Comparison of ENCODE assay signal across 11 cellular contexts in genomic region chr19:10780368-10780767, GRCh38. TPM values are rescaled to one million over a fixed set of nuclear protein-coding genes. Genes with fewer than 3 reads are reported as not detected.
A peak's percentile ranks its signal among the peaks of the same experiment; 100 is the strongest.
DNase-seq lines count a peak whose midpoint lies in the region; ATAC-seq and TF ChIP-seq lines count a peak whose summit lies in the region.
"Had no signal": no experiment of that assay in that cellular context is flagged by ENCODE, and none has a peak within 500 bp of the region (broad histone marks: within the 10 kb centered on the region; RNA-seq: fewer than 3 reads in every experiment).

No MANE protein-coding gene starts in this region.

- peak overlapping the region in 6 of 10 experiments; percentile 3 to 50 (median 33); a peak in 8 of 20 replicates for H3K4me3 ChIP-seq in BLaER1 treated with 17β-estradiol and CSF1 and Interleukin-3, amounts not matched to agents 10 nM and 100 nM
- H3K4me3 ChIP-seq in neutrophil (ENCODE audit: low read depth in 1 of 2, low read length in 1 of 2) (peak overlapping the region; percentile 10 to 32), hepatocyte (no peak overlapping the region)

- no peaks in the 10 kb centered on the region for H3K9me3 ChIP-seq in BLaER1 treated with 17β-estradiol and CSF1 and Interleukin-3, amounts not matched to agents 10 nM and 100 nM (replicated peaks in 1 of 11)
- H3K9me3 ChIP-seq in neutrophil: no peaks in the 10 kb centered on the region
- no peaks in the 10 kb centered on the region for H3K9me3 ChIP-seq in hepatocyte (ENCODE audit: low read depth)

- DNase-seq in SIG-M5 treated with dmso at 0.1 percent for 504 hours (lab: John Stamatoyannopoulos, UW; ENCODE audit: unreplicated experiment) (peak; percentile 88), fibroblast of gingiva (ENCODE audit: low read depth) (peak; percentile 42), hepatocyte (ENCODE audit: low spot score) (no peak), NCI-H1048 (lab: John Stamatoyannopoulos, UW) (no peak)
- DNase-seq: activated effector memory CD4-positive, alpha-beta T cell treated with Interleukin-2 at 50 U/mL for 16 hours; GOT3; NCI-H524 had no signal

- H3K4me1 ChIP-seq in BLaER1 treated with 17β-estradiol and CSF1 and Interleukin-3, amounts not matched to agents 10 nM and 100 nM: peaks cover 94 to 100% (median 99%) of the 10 kb centered on the region in 10 experiments
- H3K4me1 ChIP-seq in neutrophil (ENCODE audit: control insufficient read depth in 1 of 2, insufficient read depth in 1 of 2, low read depth in 1 of 2, low read length in 1 of 2): peaks cover 72 to 86% of the 10 kb centered on the region in 2 experiments
- H3K4me1 ChIP-seq in hepatocyte (ENCODE audit: insufficient read depth): no peaks in the 10 kb centered on the region

- H3K9ac ChIP-seq in BLaER1 treated with 17β-estradiol and CSF1 and Interleukin-3, amounts not matched to agents 10 nM and 100 nM: peak overlapping the region; percentile 56 to 85 (median 76)

- ATAC-seq in SK-N-SH treated with all-trans-retinoic acid at 6 μM for 48 hours: no peak
- ATAC-seq in HG03039 (IDR thresholded peaks at IDR 0.05; ENCODE audit: unreplicated experiment): no peak

- no peaks in the 10 kb centered on the region for H3K27me3 ChIP-seq in BLaER1 treated with 17β-estradiol and CSF1 and Interleukin-3, amounts not matched to agents 10 nM and 100 nM
- H3K27me3 ChIP-seq in neutrophil: no peaks in the 10 kb centered on the region
- no peaks in the 10 kb centered on the region for H3K27me3 ChIP-seq in hepatocyte

- H3K4me2 ChIP-seq in BLaER1 treated with 17β-estradiol and CSF1 and Interleukin-3, amounts not matched to agents 10 nM and 100 nM: peak overlapping the region; percentile 75 to 95 (median 84)
- H3K4me2 ChIP-seq in hepatocyte: no peak overlapping the region

- TF ChIP-seq CTCF in neutrophil (IDR thresholded peaks at IDR 0.05) (no peak), hepatocyte (IDR thresholded peaks at IDR 0.05; ENCODE audit: poor library complexity) (no peak)

- H3K79me2 ChIP-seq in hepatocyte: no peaks in the 10 kb centered on the region

- no peak overlapping the region for H2AFZ ChIP-seq in hepatocyte

- H3K27ac ChIP-seq in BLaER1 treated with 17β-estradiol and CSF1 and Interleukin-3, amounts not matched to agents 10 nM and 100 nM: peak overlapping the region; percentile 74 to 95 (median 88)
- peak overlapping the region; percentile 94 for H3K27ac ChIP-seq in neutrophil
- H3K27ac ChIP-seq in hepatocyte: no peak overlapping the region

- H3K36me3 ChIP-seq in BLaER1 treated with 17β-estradiol and CSF1 and Interleukin-3, amounts not matched to agents 10 nM and 100 nM: peaks cover 81 to 100% (median 96%) of the 10 kb centered on the region in 11 experiments
- H3K36me3 ChIP-seq in neutrophil (peaks cover 49% of the 10 kb centered on the region), hepatocyte (replicated peaks; ENCODE audit: insufficient read depth, low read depth) (no peaks in the 10 kb centered on the region)

- 94% methylated on average over 6 of the region's 6 CpGs for WGBS in hepatocyte (ENCODE audit: low lambda C conversion rate, missing lambda C conversion rate)

- no peaks in the 10 kb centered on the region for H3K9me2 ChIP-seq in hepatocyte (replicated peaks; ENCODE audit: insufficient read depth)

- H4K20me1 ChIP-seq in BLaER1 treated with 17β-estradiol and CSF1 and Interleukin-3, amounts not matched to agents 10 nM and 100 nM: peaks cover 3 to 81% (median 21%) of the 10 kb centered on the region in 11 experiments; a peak in 20 of 22 replicates
- no peaks in the 10 kb centered on the region for H4K20me1 ChIP-seq in hepatocyte (ENCODE audit: insufficient read depth, poor library complexity, severe bottlenecking)

TF ChIP-seq in SK-N-SH treated with all-trans-retinoic acid at 6 μM for 48 hours, 23 proteins besides CTCF, POLR2A, EP300 and RAD21:
- no peak for TF ChIP-seq ZC3H10 (CRISPR knock-in tag; IDR thresholded peaks at IDR 0.05)
- no peak for TF ChIP-seq PPARA (CRISPR knock-in tag; IDR thresholded peaks at IDR 0.05; ENCODE audit: borderline replicate concordance)
- no peak for TF ChIP-seq ZNF565 (CRISPR knock-in tag; conservative IDR thresholded peaks at IDR 0.05; ENCODE audit: low read depth)
- no peak for TF ChIP-seq RARB (CRISPR knock-in tag; IDR thresholded peaks at IDR 0.05)
- TF ChIP-seq ZNF8 (CRISPR knock-in tag; IDR thresholded peaks at IDR 0.05): no peak
- no peak for TF ChIP-seq ZFP3 (CRISPR knock-in tag; IDR thresholded peaks at IDR 0.05)
- TF ChIP-seq ZNF70 (CRISPR knock-in tag; IDR thresholded peaks at IDR 0.05): no peak
- TF ChIP-seq POU6F1 (CRISPR knock-in tag; IDR thresholded peaks at IDR 0.05; ENCODE audit: borderline replicate concordance, low read depth): no peak
- no peak for TF ChIP-seq TOX (CRISPR knock-in tag; IDR thresholded peaks at IDR 0.05; ENCODE audit: borderline replicate concordance)
- no peak for TF ChIP-seq ZFP30 (CRISPR knock-in tag; IDR thresholded peaks at IDR 0.05)
- TF ChIP-seq CSDC2 (CRISPR knock-in tag; IDR thresholded peaks at IDR 0.05): no peak
- TF ChIP-seq GLIS3 (CRISPR knock-in tag; IDR thresholded peaks at IDR 0.05): no peak
- no peak for TF ChIP-seq CREB5 (CRISPR knock-in tag; IDR thresholded peaks at IDR 0.05; ENCODE audit: low read depth)
- no peak for TF ChIP-seq TSHZ2 (CRISPR knock-in tag; IDR thresholded peaks at IDR 0.05)
TF ChIP-seq in SK-N-SH treated with all-trans-retinoic acid at 6 μM for 48 hours: peak in this region for 0.

RNA-seq across cellular contexts. Expression of gene TMED1, which starts 55.6 kb away (rescaled TPM):
- total RNA-seq in hepatocyte: 63.2 and 65.0 TPM in 2 replicates
- 93.1 and 95.4 TPM in 2 replicates for polyA plus RNA-seq in hepatocyte

Comparison
In these comparisons a context has a peak if more than half of its experiments do, and no peak if none do; other contexts are left out.
1. DNase-seq: peak in SIG-M5 treated with dmso at 0.1 percent for 504 hours (single experiment) and fibroblast of gingiva (single experiment); none in hepatocyte (single experiment) and NCI-H1048 (single experiment).